21 cellular contexts compared by ENCODE assay signal in genomic region chr17:2635241-2635640, GRCh38. TPM values are rescaled to one million over a fixed set of nuclear protein-coding genes. Genes with fewer than 3 reads are reported as not detected.
A peak's percentile ranks its signal among the peaks of the same experiment; 100 is the strongest.
DNase-seq lines count a peak whose midpoint lies in the region; ATAC-seq and TF ChIP-seq lines count a peak whose summit lies in the region.
"Had no signal": no experiment of that assay in that cellular context is flagged by ENCODE, and none has a peak within 500 bp of the region (broad histone marks: within the 10 kb centered on the region; RNA-seq: fewer than 3 reads in every experiment).

No MANE protein-coding gene starts in this region.

- H3K9me3 ChIP-seq in SJCRH30 (replicated peaks): no peaks in the 10 kb centered on the region
- H3K9me3 ChIP-seq in thyroid gland: no peaks in the 10 kb centered on the region
- H3K9me3 ChIP-seq: spleen, upper lobe of right lung had no signal

- no peak for TF ChIP-seq CTCF in GM23338 (conservative IDR thresholded peaks at IDR 0.05; ENCODE audit: low read depth in 2 of 2)
- no peak for TF ChIP-seq CTCF in thyroid gland (IDR thresholded peaks at IDR 0.05)

- H3K36me3 Mint-ChIP-seq in GM23338 (ENCODE audit: low read depth): peaks cover 14% of the 10 kb centered on the region
- H3K36me3 Mint-ChIP-seq: natural killer cell had no signal

- no peak overlapping the region for H2AFZ ChIP-seq in GM23338

- WGBS in thyroid gland, 2 donors: 59 to 73% methylated on average over 3 of the region's 3 CpGs

- H3K27me3 Mint-ChIP-seq in GM23338 (ENCODE audit: insufficient read depth, low read depth, poor library complexity): peaks cover 2% of the 10 kb centered on the region
- H3K27me3 Mint-ChIP-seq: activated naive CD8-positive, alpha-beta T cell treated with anti-CD3 and anti-CD28 coated beads, Interleukin-2, amount 10 ng/mL, durations not matched to agents 7 days and 5 days; CD4-positive, alpha-beta memory T cell; central memory CD8-positive, alpha-beta T cell had no signal

- H3K4me1 Mint-ChIP-seq in GM23338: peaks cover 41% of the 10 kb centered on the region

- intact Hi-C loops in thyroid gland (cut with DNase I): no loop called here

- H3K4me2 ChIP-seq in GM23338: no peak overlapping the region

- H3K27me3 ChIP-seq in GM23338 (ENCODE audit: insufficient read depth) (no peaks in the 10 kb centered on the region), SJCRH30 (no peaks in the 10 kb centered on the region), thyroid gland (no peaks in the 10 kb centered on the region)
- H3K27me3 ChIP-seq: spleen, upper lobe of right lung had no signal

- peaks cover 15% of the 10 kb centered on the region for H3K4me1 ChIP-seq in GM23338 (ENCODE audit: insufficient read depth)
- peaks cover 8% of the 10 kb centered on the region for H3K4me1 ChIP-seq in SJCRH30
- H3K4me1 ChIP-seq in thyroid gland: peaks cover 12 to 33% of the 10 kb centered on the region in 2 donors

- peaks cover 58% of the 10 kb centered on the region for H4K20me1 ChIP-seq in GM23338 (replicated peaks; ENCODE audit: insufficient read depth)

- H3K27ac ChIP-seq in GM23338 (ENCODE audit: low read depth) (0 out of 2 replicates have a peak overlapping the region, but pooled peaks have one; percentile 7), SJCRH30 (peak overlapping the region; percentile 67), thyroid gland (no peak overlapping the region)
- H3K27ac ChIP-seq: spleen, upper lobe of right lung had no signal

- no peak overlapping the region for H3K4me3 Mint-ChIP-seq in GM23338
- H3K4me3 Mint-ChIP-seq: activated naive CD8-positive, alpha-beta T cell treated with anti-CD3 and anti-CD28 coated beads, Interleukin-2, amount 10 ng/mL, durations not matched to agents 7 days and 5 days had no signal

- H3K9me2 ChIP-seq in GM23338 (ENCODE audit: insufficient read depth): no peaks in the 10 kb centered on the region

- no peak overlapping the region for H3K27ac Mint-ChIP-seq in GM23338
- H3K27ac Mint-ChIP-seq: activated naive CD8-positive, alpha-beta T cell treated with anti-CD3 and anti-CD28 coated beads, Interleukin-2, amount 10 ng/mL, durations not matched to agents 7 days and 5 days had no signal

- peaks cover 95% of the 10 kb centered on the region for H3K79me2 ChIP-seq in GM23338 (replicated peaks; ENCODE audit: insufficient read depth)

- no peaks in the 10 kb centered on the region for H3F3A ChIP-seq in GM23338 (replicated peaks; ENCODE audit: low read depth)

- ATAC-seq in GM23338 (no peak), GM21515 (IDR thresholded peaks at IDR 0.05; ENCODE audit: unreplicated experiment) (no peak), left lobe of liver (no peak)
- ATAC-seq: SK-N-SH treated with all-trans-retinoic acid at 6 μM for 48 hours had no signal

- no peaks in the 10 kb centered on the region for H3K9me3 Mint-ChIP-seq in GM23338
- H3K9me3 Mint-ChIP-seq: activated naive CD8-positive, alpha-beta T cell treated with anti-CD3 and anti-CD28 coated beads, Interleukin-2, amount 10 ng/mL, durations not matched to agents 7 days and 5 days; CD4-positive, alpha-beta memory T cell; central memory CD8-positive, alpha-beta T cell; natural killer cell had no signal

- DNase-seq in GM23338 (ENCODE audit: low spot score): no peak
- no peak for DNase-seq in SJCRH30
- peak; percentile 12 for DNase-seq in medulla oblongata (ENCODE audit: extremely low spot score)
- DNase-seq in thyroid gland: peak; percentile 38 to 52
- DNase-seq in SW480 (ENCODE audit: low spot score): no peak
- no peak for DNase-seq in left lobe of liver (ENCODE audit: low spot score)
- DNase-seq: activated effector memory CD4-positive, alpha-beta T cell treated with anti-CD3 and anti-CD28 coated beads, Interleukin-2, amount 50 U/mL, for 16 hours; activated naive CD8-positive, alpha-beta T cell treated with anti-CD3 and anti-CD28 coated beads, Interleukin-2, amount 10 ng/mL, durations not matched to agents 7 days and 5 days; activated T-cell treated with anti-CD3 and anti-CD28 coated beads for 4 hours; CD4-positive, alpha-beta memory T cell; DMS 273 treated with DMSO at 0.1 percent for 48 hours; left ventricle myocardium superior; natural killer cell; NCI-H1417 treated with DMSO at 0.1 percent for 48 hours; NCI-H2081 treated with DMSO at 0.1 percent for 48 hours; NCI-H82; spleen; upper lobe of right lung had no signal

- no peak for TF ChIP-seq POLR2A in thyroid gland (IDR thresholded peaks at IDR 0.05)

- H3K4me3 ChIP-seq in GM23338 (no peak overlapping the region), SJCRH30 (no peak overlapping the region), thyroid gland (replicated peaks in 1 of 3) (no peak overlapping the region)
- H3K4me3 ChIP-seq: spleen, upper lobe of right lung had no signal

- peaks cover 14% of the 10 kb centered on the region for H3K36me3 ChIP-seq in GM23338 (ENCODE audit: insufficient read depth)
- peaks cover 7% of the 10 kb centered on the region; the same call in 1 of the 2 replicates for H3K36me3 ChIP-seq in SJCRH30
- peaks cover 14 to 16% of the 10 kb centered on the region in 2 donors for H3K36me3 ChIP-seq in thyroid gland

TF ChIP-seq in GM23338, 12 proteins besides CTCF, POLR2A, EP300 and RAD21 (continues in another document):
- TF ChIP-seq REST (IDR thresholded peaks at IDR 0.05; ENCODE audit: unreplicated experiment) (no peak), ZNF331 (CRISPR knock-in tag; IDR thresholded peaks at IDR 0.05; ENCODE audit: low read depth) (no peak)

RNA-seq across cellular contexts. Expression of gene PAFAH1B1, which starts 41.8 kb away (rescaled TPM):
- total RNA-seq in GM23338 (2014; rRNA removed; shearing (Covaris generic)): 68.5 and 69.9 TPM in 2 replicates
- polyA plus RNA-seq in GM23338 (2016; fragmentation: Nextera tagmentation; extraction: Ambion mirVana): 71.7 and 84.4 TPM in 2 replicates
- 49.6 and 60.6 TPM in 2 replicates for total RNA-seq in SJCRH30 (2014; rRNA removed; shearing (Covaris generic))
- total RNA-seq in thyroid gland (100 to 1,000 TPM; 102 to 184 (median 109) TPM), left lobe of liver (34.5 TPM)

Comparison
In these comparisons a context has a peak if more than half of its experiments do, and no peak if none do; other contexts are left out.
1. DNase-seq: peak in medulla oblongata (single experiment) and thyroid gland (2 of 2); none in GM23338 (single experiment), SJCRH30 (0 of 2), SW480 (single experiment) and left lobe of liver (single experiment).
2. H3K27ac ChIP-seq: peak in GM23338 (single experiment) and SJCRH30 (single experiment); none in thyroid gland (0 of 3).